12 cellular contexts compared by ENCODE assay signal in genomic region chr5:14218897-14219573, GRCh38.
DNase-seq lines count a peak whose midpoint lies in the region; ATAC-seq, FAIRE-seq and TF ChIP-seq lines count a peak whose summit lies in the region.
"Had no signal": no experiment of that assay in that cellular context is flagged by ENCODE, and none has a peak within 500 bp of the region (broad histone marks: within the 10 kb centered on the region; RNA-seq: fewer than 3 reads in every experiment).

No MANE protein-coding gene starts in this region.

- peaks cover 90% of the 10 kb centered on the region for H3K79me2 ChIP-seq in GM12878 (ENCODE audit: control insufficient read depth, insufficient read depth, low read length)
- peaks cover 100% of the 10 kb centered on the region for H3K79me2 ChIP-seq in smooth muscle cell (ENCODE audit: low read depth)

- no peak overlapping the region for H3K4me3 ChIP-seq in HUES64 (ENCODE audit: low read length)
- no peak overlapping the region for H3K4me3 ChIP-seq in GM12878
- H3K4me3 ChIP-seq in smooth muscle cell = no peak overlapping the region
- H3K4me3 ChIP-seq: testis had no signal

- H3K27me3 ChIP-seq in HUES64 (ENCODE audit: insufficient read depth, low read length) (no peaks in the 10 kb centered on the region), GM12878 (replicated peaks in 1 of 2; ENCODE audit: control insufficient read depth in 2 of 2, insufficient read depth in 2 of 2, low read length in 1 of 2) (no peaks in the 10 kb centered on the region), smooth muscle cell (ENCODE audit: low read depth) (no peaks in the 10 kb centered on the region)
- H3K27me3 ChIP-seq: testis had no signal

- no peak overlapping the region for H3K9ac ChIP-seq in HUES64 (ENCODE audit: low read depth, low read length)
- H3K9ac ChIP-seq in GM12878 (ENCODE audit: control insufficient read depth, insufficient read depth, low read length) = 0 out of 2 replicates have a peak overlapping the region, but pooled peaks have one; percentile 19
- H3K9ac ChIP-seq in smooth muscle cell (ENCODE audit: low read depth) = no peak overlapping the region

- SMC1A ChIA-PET in GM12878 (lab: Charles Lee; ENCODE audit: uncharacterized antibody, unreplicated experiment) = interaction anchor here (0.7 to 14.5 kb wide), 11 partner anchors 13 to 226 kb away, joined by 3 to 225 read pairs (median 3); partner anchors contain the start of gene TRIO

- no peak for TF ChIP-seq EP300 in GM12878 (IDR thresholded peaks at IDR 0.05; ENCODE audit: borderline replicate concordance in 1 of 2, control insufficient read depth in 1 of 2, low read depth in 2 of 2, low read length in 2 of 2)

- RAD21 ChIA-PET in GM12878 (lab: Charles Lee; ENCODE audit: unreplicated experiment) = interaction anchor here (0.9 to 12.4 kb wide), 5 partner anchors 9 to 70 kb away, joined by 3 to 373 read pairs (median 3); partner anchors contain the start of gene TRIO

- DNase-seq in GM12878 (ENCODE audit: low read depth, low spot score) (no peak), kidney glomerular epithelial cell (lab: John Stamatoyannopoulos, UW) (peak; percentile 18), smooth muscle cell (lab: John Stamatoyannopoulos, UW; ENCODE audit: unreplicated experiment) (no peak), HuH-7 (ENCODE audit: low spot score) (no peak)
- DNase-seq: COR-L47, glutamatergic neuron, testis had no signal

- H3K36me3 ChIP-seq in HUES64 (ENCODE audit: insufficient read depth, low read length) = no peaks in the 10 kb centered on the region
- H3K36me3 ChIP-seq in GM12878 (ENCODE audit: control insufficient read depth in 2 of 2, insufficient read depth in 2 of 2, low read length in 1 of 2) = peaks cover 0 to 1% of the 10 kb centered on the region in 2 experiments; a peak in 3 of 4 replicates
- no peaks in the 10 kb centered on the region for H3K36me3 ChIP-seq in smooth muscle cell (ENCODE audit: low read depth)

- no TSS peak for BruUV-seq in GM12878 (replicated peaks; lab: Mats Ljungman, UMichigan)

- H3K4me2 ChIP-seq in GM12878 (ENCODE audit: control insufficient read depth, insufficient read depth) (peak overlapping the region; percentile 39; the same call in 1 of the 2 replicates), smooth muscle cell (peak overlapping the region; percentile 27)

- H3K27ac ChIP-seq in HUES64 (ENCODE audit: low read depth, low read length) (peak overlapping the region; percentile 8; the same call in 1 of the 2 replicates), GM12878 (ENCODE audit: control insufficient read depth, insufficient read depth) (peak overlapping the region; percentile 15; the same call in 1 of the 2 replicates), smooth muscle cell (ENCODE audit: low read depth) (peak overlapping the region; percentile 85)

- H4K20me1 ChIP-seq in GM12878 (ENCODE audit: control insufficient read depth, insufficient read depth) (no peaks in the 10 kb centered on the region), smooth muscle cell (ENCODE audit: low read depth) (peaks cover 98% of the 10 kb centered on the region)

- no peak for TF ChIP-seq CTCF in GM12878 (IDR thresholded peaks at IDR 0.05 in 2 of 3, conservative IDR thresholded peaks at IDR 0.05 in 1 of 3; ENCODE audit: control insufficient read depth in 2 of 3, extremely low read depth in 1 of 3, insufficient read depth in 1 of 3, low read depth in 3 of 3, low read length in 3 of 3)
- no peak for TF ChIP-seq CTCF in smooth muscle cell (IDR thresholded peaks at IDR 0.05; ENCODE audit: borderline replicate concordance, insufficient read depth, poor library complexity, severe bottlenecking)

- intact Hi-C loops in GM12878 (cut with micrococcal nuclease; ENCODE audit: unreplicated experiment) = no loop called here

- TF ChIP-seq RAD21 in GM12878 (IDR thresholded peaks at IDR 0.05; ENCODE audit: insufficient read depth, low read depth, low read length) = no peak

- H3F3A ChIP-seq in smooth muscle cell (ENCODE audit: low read depth) = no peaks in the 10 kb centered on the region

- 87% methylated on average over 10 of the region's 10 CpGs for whole genome bisulfite sequencing in HUES64
- 60% methylated on average over 10 of the region's 10 CpGs for WGBS in GM12878 (ENCODE audit: insufficient coverage, insufficient replicate concordance, low lambda C conversion rate, missing lambda C conversion rate)
- WGBS in smooth muscle cell (ENCODE audit: low lambda C conversion rate) = 83% methylated on average over 10 of the region's 10 CpGs

- 0 out of 3 replicates have a peak, but pooled peaks have one; percentile 6 for ATAC-seq in GM12878
- ATAC-seq in GM19452 (IDR thresholded peaks at IDR 0.05; ENCODE audit: unreplicated experiment) = no peak
- no peak for ATAC-seq in HG02938 (IDR thresholded peaks at IDR 0.05; ENCODE audit: unreplicated experiment)
- ATAC-seq in GM21447 (IDR thresholded peaks at IDR 0.05; ENCODE audit: unreplicated experiment) = no peak

- no peak for TF ChIP-seq POLR2A in GM12878 (IDR thresholded peaks at IDR 0.05; ENCODE audit: low read depth, low read length)

- H2AFZ ChIP-seq in GM12878 (ENCODE audit: control insufficient read depth, low read depth, low read length) (no peak overlapping the region), smooth muscle cell (ENCODE audit: low read depth) (no peak overlapping the region)

- no peak for FAIRE-seq in GM12878 (lab: Jason Lieb, UNC)
- FAIRE-seq: bronchial epithelial cell had no signal

- CTCF ChIA-PET in GM12878 (lab: Yijun Ruan, JAX) = interaction anchor here (0.6 to 1.3 kb wide), 4 partner anchors 14 to 110 kb away, joined by 3 to 8 read pairs (median 6); no protein-coding TSS in a partner anchor

- H3K4me1 ChIP-seq in HUES64 (ENCODE audit: insufficient read depth, low read length) = peaks cover 87% of the 10 kb centered on the region
- peaks cover 60% of the 10 kb centered on the region for H3K4me1 ChIP-seq in GM12878 (ENCODE audit: control insufficient read depth, insufficient read depth, low read length)
- peaks cover 45% of the 10 kb centered on the region for H3K4me1 ChIP-seq in smooth muscle cell (ENCODE audit: low read depth)

- POLR2A ChIA-PET in GM12878 (lab: Charles Lee) = interaction anchor here (0.9 to 12.4 kb wide), 4 partner anchors 25 to 69 kb away, joined by 4 to 347 read pairs (median 6); partner anchors contain the start of gene TRIO

- in situ Hi-C loops in GM12878 (cut with MboI) = no loop called here

- H3K9me3 ChIP-seq in HUES64 (ENCODE audit: insufficient read depth, low read depth, low read length) (no peaks in the 10 kb centered on the region), GM12878 (replicated peaks; ENCODE audit: control insufficient read depth, insufficient read depth, low read length) (no peaks in the 10 kb centered on the region), smooth muscle cell (replicated peaks; ENCODE audit: low read depth) (no peaks in the 10 kb centered on the region)
- H3K9me3 ChIP-seq: testis had no signal

TF ChIP-seq in GM12878, 131 proteins besides CTCF, POLR2A, EP300 and RAD21:
- TF ChIP-seq ETV6 (conservative IDR thresholded peaks at IDR 0.05 in 1 of 2, IDR thresholded peaks at IDR 0.05 in 1 of 2; ENCODE audit: borderline replicate concordance in 1 of 2, low read depth in 1 of 2) (no peak), CBX5 (IDR thresholded peaks at IDR 0.05; ENCODE audit: low read depth) (no peak)
TF ChIP-seq in GM12878: peak in this region for 0.

Comparison
In these comparisons a context has a peak if more than half of its experiments do, and no peak if none do; other contexts are left out.
1. H3K27ac ChIP-seq: peak in every context shown above with its lines; median percentile 85 in smooth muscle cell; 15 in GM12878; 8 in HUES64.